ENCODE assay signal across 8 cellular contexts in the genomic region with DNA sequence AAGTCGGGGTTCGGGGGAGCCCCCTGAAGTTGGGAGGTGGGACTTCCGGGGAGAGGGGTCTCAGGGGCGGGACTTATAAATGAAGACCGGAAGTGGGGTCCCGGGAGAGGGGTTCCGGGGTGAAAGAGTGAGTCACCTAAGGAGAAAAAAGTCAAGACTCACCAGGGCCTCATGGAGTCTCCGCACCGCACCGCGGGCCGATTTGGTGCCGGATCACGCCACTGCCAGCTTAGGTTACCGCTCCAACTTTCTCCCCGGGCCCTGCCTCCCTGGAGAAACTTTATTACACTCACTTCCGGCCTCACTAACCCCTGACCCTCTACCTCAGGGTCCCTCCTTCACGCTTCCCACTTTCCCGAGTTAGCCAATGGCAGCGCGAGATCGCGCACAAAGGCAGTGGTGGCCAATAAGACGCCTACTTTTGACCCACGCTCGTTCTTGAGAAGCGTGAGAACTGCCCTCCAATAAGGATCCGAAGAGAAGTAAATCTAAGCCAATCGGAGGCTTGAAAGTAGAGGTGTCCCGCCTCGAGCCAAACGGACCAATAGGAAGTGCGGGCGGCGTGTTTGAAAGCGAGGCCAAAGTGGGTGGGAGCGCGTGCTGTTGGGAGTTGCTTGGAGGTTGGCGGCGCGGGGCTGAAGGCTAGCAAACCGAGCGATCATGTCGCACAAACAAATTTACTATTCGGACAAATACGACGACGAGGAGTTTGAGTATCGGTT.
DNase-seq lines count a peak whose midpoint lies in the region; ATAC-seq and TF ChIP-seq lines count a peak whose summit lies in the region.

A gene (plus strand): TSS at position 596 of the 722 bp plus-strand sequence. CDS start 65 bp downstream, at position 661.

- DNase-seq in DMS 273 treated with DMSO at 0.1 percent for 48 hours (lab: John Stamatoyannopoulos, UW): peak; percentile 100
- DNase-seq in HuH-7 (ENCODE audit: low spot score): peak; percentile 93
- peak; percentile 92 for DNase-seq in activated CD8-positive, alpha-beta memory T cell treated with anti-CD3 and anti-CD28 coated beads, Interleukin-2, amount 50 U/mL, for 4 hours
- DNase-seq in epithelial cell of esophagus (ENCODE audit: low read depth): peak; percentile 100
- peak; percentile 99 for DNase-seq in middle frontal gyrus (ENCODE audit: extremely low spot score, low spot score)
- DNase-seq in stimulated activated CD8-positive, alpha-beta memory T cell treated with anti-CD3 and anti-CD28 coated beads, Interleukin-2, amount 100 ng/mL, for 48 hours (ENCODE audit: low read depth in 2 of 2): peak; percentile 83 to 94

- H3K4me2 ChIP-seq in OCI-LY1 (ENCODE audit: low read length): peak within 1 kb of the TSS; percentile 91

- H3K9me2 ChIP-seq in OCI-LY1 (ENCODE audit: low read depth, low read length): no peaks in the 10 kb centered on the region

- H3K4me1 ChIP-seq in OCI-LY1 (ENCODE audit: insufficient read depth, low read length, severe bottlenecking): peaks cover 57% of the 10 kb centered on the region

- H3K27ac ChIP-seq in OCI-LY1 (ENCODE audit: low read depth, low read length, poor library complexity, severe bottlenecking): peak within 1 kb of the TSS; percentile 88

- H3K4me3 ChIP-seq in OCI-LY1 (ENCODE audit: low read depth, low read length, poor library complexity, severe bottlenecking) (peak within 1 kb of the TSS; percentile 79), epithelial cell of esophagus (ENCODE audit: low read length) (peak within 1 kb of the TSS; percentile 61)

- peaks cover 28% of the 10 kb centered on the region for H3K79me2 ChIP-seq in OCI-LY1 (ENCODE audit: insufficient read depth, low read length)

- peak; percentile 74 for ATAC-seq in GM21526 (IDR thresholded peaks at IDR 0.05; ENCODE audit: low FRiP score, unreplicated experiment)

- H3K9me3 ChIP-seq in OCI-LY1 (ENCODE audit: low read length): no peaks in the 10 kb centered on the region

- TF ChIP-seq CTCF in OCI-LY1 (IDR thresholded peaks at IDR 0.05; ENCODE audit: low read length) (no peak), epithelial cell of esophagus (IDR thresholded peaks at IDR 0.05; ENCODE audit: insufficient read depth, low read depth, low read length, missing control alignments) (no peak)

- H3K27me3 ChIP-seq in OCI-LY1 (ENCODE audit: insufficient read depth, low read length): no peaks in the 10 kb centered on the region

- H2AFZ ChIP-seq in OCI-LY1 (ENCODE audit: low read length): no peak within 1 kb of the TSS

- peaks cover 21% of the 10 kb centered on the region; the same call in 1 of the 2 replicates for H3K36me3 ChIP-seq in OCI-LY1 (ENCODE audit: insufficient read depth, low read length)

- 0 out of 2 replicates have a peak, but pooled peaks cover 4% of the 10 kb centered on the region for H3F3A ChIP-seq in OCI-LY1 (ENCODE audit: insufficient read depth, low read length)

- no peaks in the 10 kb centered on the region for H4K20me1 ChIP-seq in OCI-LY1 (ENCODE audit: insufficient read depth, low read length)

- H3K9ac ChIP-seq in OCI-LY1 (ENCODE audit: low read length): peak within 1 kb of the TSS; percentile 86

Comparison
In these comparisons a context has a peak if more than half of its experiments do, and no peak if none do; other contexts are left out.
1. Peak in every context shown above with its lines: DNase-seq, ATAC-seq, H3K4me3 ChIP-seq and H3K27ac ChIP-seq.